2 cellular contexts compared by ENCODE assay signal in the genomic region with DNA sequence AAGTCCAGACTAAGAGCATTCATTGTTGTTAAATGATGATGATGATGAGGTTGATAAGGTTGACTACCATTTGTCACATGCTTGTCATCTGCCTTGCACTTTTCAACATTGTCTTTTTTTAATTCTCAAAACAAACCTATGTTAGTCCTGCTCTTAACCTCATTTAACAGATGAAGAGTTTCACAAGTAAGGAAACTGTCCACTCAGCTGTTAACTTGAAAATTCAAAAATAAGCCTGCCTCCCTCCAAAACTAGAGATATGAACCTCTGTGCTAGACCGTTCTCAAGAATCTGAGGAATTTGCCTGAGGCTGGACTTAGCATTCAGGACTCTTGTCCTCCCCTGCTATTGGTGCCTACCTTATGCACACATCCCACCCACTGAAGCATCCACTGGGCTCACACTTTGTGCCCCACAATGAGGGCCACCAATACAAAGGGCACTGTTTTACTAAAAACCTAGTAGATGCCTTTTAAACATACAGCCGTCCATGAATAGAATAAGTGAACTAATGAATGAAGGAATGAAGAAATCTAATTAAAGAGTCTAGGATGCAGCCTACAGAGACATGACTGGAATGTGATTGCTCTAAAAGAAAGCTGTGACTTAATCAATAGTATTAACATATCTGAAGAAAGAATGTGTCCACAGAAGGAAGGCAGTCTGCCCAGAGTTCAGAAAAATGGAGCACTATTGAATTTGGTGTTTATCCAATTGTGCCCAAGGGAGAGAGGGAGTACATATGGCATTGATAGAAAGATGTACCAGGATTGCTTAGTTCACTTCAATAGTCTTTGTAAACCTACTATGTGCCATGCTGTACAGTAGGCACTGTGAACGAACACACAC.
TF ChIP-seq lines count a peak whose summit lies in the region.

No MANE protein-coding gene starts in this region.

TF ChIP-seq in GM23338, 12 proteins besides CTCF, POLR2A, EP300 and RAD21 (continued from another document):
- TF ChIP-seq, protein P1, sequence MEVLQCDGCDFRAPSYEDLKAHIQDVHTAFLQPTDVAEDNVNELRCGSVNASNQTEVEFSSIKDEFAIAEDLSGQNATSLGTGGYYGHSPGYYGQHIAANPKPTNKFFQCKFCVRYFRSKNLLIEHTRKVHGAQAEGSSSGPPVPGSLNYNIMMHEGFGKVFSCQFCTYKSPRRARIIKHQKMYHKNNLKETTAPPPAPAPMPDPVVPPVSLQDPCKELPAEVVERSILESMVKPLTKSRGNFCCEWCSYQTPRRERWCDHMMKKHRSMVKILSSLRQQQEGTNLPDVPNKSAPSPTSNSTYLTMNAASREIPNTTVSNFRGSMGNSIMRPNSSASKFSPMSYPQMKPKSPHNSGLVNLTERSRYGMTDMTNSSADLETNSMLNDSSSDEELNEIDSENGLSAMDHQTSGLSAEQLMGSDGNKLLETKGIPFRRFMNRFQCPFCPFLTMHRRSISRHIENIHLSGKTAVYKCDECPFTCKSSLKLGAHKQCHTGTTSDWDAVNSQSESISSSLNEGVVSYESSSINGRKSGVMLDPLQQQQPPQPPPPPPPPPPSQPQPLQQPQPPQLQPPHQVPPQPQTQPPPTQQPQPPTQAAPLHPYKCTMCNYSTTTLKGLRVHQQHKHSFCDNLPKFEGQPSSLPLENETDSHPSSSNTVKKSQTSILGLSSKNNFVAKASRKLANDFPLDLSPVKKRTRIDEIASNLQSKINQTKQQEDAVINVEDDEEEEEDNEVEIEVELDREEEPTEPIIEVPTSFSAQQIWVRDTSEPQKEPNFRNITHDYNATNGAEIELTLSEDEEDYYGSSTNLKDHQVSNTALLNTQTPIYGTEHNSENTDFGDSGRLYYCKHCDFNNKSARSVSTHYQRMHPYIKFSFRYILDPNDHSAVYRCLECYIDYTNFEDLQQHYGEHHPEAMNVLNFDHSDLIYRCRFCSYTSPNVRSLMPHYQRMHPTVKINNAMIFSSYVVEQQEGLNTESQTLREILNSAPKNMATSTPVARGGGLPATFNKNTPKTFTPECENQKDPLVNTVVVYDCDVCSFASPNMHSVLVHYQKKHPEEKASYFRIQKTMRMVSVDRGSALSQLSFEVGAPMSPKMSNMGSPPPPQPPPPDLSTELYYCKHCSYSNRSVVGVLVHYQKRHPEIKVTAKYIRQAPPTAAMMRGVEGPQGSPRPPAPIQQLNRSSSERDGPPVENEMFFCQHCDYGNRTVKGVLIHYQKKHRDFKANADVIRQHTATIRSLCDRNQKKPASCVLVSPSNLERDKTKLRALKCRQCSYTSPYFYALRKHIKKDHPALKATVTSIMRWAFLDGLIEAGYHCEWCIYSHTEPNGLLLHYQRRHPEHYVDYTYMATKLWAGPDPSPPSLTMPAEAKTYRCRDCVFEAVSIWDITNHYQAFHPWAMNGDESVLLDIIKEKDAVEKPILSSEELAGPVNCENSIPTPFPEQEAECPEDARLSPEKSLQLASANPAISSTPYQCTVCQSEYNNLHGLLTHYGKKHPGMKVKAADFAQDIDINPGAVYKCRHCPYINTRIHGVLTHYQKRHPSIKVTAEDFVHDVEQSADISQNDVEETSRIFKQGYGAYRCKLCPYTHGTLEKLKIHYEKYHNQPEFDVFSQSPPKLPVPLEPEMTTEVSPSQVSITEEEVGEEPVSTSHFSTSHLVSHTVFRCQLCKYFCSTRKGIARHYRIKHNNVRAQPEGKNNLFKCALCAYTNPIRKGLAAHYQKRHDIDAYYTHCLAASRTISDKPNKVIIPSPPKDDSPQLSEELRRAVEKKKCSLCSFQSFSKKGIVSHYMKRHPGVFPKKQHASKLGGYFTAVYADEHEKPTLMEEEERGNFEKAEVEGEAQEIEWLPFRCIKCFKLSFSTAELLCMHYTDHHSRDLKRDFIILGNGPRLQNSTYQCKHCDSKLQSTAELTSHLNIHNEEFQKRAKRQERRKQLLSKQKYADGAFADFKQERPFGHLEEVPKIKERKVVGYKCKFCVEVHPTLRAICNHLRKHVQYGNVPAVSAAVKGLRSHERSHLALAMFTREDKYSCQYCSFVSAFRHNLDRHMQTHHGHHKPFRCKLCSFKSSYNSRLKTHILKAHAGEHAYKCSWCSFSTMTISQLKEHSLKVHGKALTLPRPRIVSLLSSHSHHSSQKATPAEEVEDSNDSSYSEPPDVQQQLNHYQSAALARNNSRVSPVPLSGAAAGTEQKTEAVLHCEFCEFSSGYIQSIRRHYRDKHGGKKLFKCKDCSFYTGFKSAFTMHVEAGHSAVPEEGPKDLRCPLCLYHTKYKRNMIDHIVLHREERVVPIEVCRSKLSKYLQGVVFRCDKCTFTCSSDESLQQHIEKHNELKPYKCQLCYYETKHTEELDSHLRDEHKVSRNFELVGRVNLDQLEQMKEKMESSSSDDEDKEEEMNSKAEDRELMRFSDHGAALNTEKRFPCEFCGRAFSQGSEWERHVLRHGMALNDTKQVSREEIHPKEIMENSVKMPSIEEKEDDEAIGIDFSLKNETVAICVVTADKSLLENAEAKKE (CRISPR knock-in tag; IDR thresholded peaks at IDR 0.05): no peak
- no peak for TF ChIP-seq ZNF331 (CRISPR knock-in tag; IDR thresholded peaks at IDR 0.05; ENCODE audit: low read depth)
- no peak for TF ChIP-seq EZH2 (IDR thresholded peaks at IDR 0.05; ENCODE audit: low read depth, unreplicated experiment)
- no peak for TF ChIP-seq ZNF114 (CRISPR knock-in tag; IDR thresholded peaks at IDR 0.05)
TF ChIP-seq in GM23338: peak in this region for 0.

TF ChIP-seq in WTC11, 78 proteins besides CTCF, POLR2A, EP300 and RAD21:
- TF ChIP-seq, protein P2, sequence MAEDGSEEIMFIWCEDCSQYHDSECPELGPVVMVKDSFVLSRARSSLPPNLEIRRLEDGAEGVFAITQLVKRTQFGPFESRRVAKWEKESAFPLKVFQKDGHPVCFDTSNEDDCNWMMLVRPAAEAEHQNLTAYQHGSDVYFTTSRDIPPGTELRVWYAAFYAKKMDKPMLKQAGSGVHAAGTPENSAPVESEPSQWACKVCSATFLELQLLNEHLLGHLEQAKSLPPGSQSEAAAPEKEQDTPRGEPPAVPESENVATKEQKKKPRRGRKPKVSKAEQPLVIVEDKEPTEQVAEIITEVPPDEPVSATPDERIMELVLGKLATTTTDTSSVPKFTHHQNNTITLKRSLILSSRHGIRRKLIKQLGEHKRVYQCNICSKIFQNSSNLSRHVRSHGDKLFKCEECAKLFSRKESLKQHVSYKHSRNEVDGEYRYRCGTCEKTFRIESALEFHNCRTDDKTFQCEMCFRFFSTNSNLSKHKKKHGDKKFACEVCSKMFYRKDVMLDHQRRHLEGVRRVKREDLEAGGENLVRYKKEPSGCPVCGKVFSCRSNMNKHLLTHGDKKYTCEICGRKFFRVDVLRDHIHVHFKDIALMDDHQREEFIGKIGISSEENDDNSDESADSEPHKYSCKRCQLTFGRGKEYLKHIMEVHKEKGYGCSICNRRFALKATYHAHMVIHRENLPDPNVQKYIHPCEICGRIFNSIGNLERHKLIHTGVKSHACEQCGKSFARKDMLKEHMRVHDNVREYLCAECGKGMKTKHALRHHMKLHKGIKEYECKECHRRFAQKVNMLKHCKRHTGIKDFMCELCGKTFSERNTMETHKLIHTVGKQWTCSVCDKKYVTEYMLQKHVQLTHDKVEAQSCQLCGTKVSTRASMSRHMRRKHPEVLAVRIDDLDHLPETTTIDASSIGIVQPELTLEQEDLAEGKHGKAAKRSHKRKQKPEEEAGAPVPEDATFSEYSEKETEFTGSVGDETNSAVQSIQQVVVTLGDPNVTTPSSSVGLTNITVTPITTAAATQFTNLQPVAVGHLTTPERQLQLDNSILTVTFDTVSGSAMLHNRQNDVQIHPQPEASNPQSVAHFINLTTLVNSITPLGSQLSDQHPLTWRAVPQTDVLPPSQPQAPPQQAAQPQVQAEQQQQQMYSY (CRISPR knock-in tag; IDR thresholded peaks at IDR 0.05): no peak
- TF ChIP-seq, protein P3, sequence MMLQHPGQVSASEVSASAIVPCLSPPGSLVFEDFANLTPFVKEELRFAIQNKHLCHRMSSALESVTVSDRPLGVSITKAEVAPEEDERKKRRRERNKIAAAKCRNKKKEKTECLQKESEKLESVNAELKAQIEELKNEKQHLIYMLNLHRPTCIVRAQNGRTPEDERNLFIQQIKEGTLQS (CRISPR knock-in tag; conservative IDR thresholded peaks at IDR 0.05): no peak
TF ChIP-seq in WTC11: peak in this region for 0.
